In genomic region chr5:150642567-150642927, GRCh38 we compare ENCODE assay signal across 1 cellular context.
TF ChIP-seq lines count a peak whose summit lies in the region.

No MANE protein-coding gene starts in this region.

TF ChIP-seq in GM23338, 12 proteins besides CTCF, POLR2A, EP300 and RAD21 (continued from another document):
- no peak for TF ChIP-seq ZNF462 (CRISPR knock-in tag; IDR thresholded peaks at IDR 0.05)
- TF ChIP-seq REST (IDR thresholded peaks at IDR 0.05; ENCODE audit: unreplicated experiment), result no peak
- no peak for TF ChIP-seq POLR2AphosphoS5 (IDR thresholded peaks at IDR 0.05; ENCODE audit: low read depth)
- no peak for TF ChIP-seq CREB1 (CRISPR knock-in tag; IDR thresholded peaks at IDR 0.05; ENCODE audit: low read depth)
- TF ChIP-seq ETS1 (IDR thresholded peaks at IDR 0.05), result no peak
- no peak for TF ChIP-seq EZH2 (IDR thresholded peaks at IDR 0.05; ENCODE audit: low read depth, unreplicated experiment)
- TF ChIP-seq JUNB (IDR thresholded peaks at IDR 0.05; ENCODE audit: unreplicated experiment), result no peak
